Comparison of ENCODE assay signal across 8 cellular contexts in genomic region chr2:224584768-224585204, GRCh38. TPM values are rescaled to one million over a fixed set of nuclear protein-coding genes. Genes with fewer than 3 reads are reported as not detected.
DNase-seq lines count a peak whose midpoint lies in the region; ATAC-seq, FAIRE-seq and TF ChIP-seq lines count a peak whose summit lies in the region.

No MANE protein-coding gene starts in this region.

- H3K4me3 ChIP-seq in NB4 (ENCODE audit: low read depth, low read length) (peak overlapping the region; percentile 84), endothelial cell of umbilical vein (replicated peaks in 1 of 3; ENCODE audit: insufficient read depth in 1 of 3, low read depth in 1 of 3, low read length in 3 of 3) (peak overlapping the region; percentile 60 to 69 (median 64)), stomach (peak overlapping the region; percentile 77 to 95 (median 87))

- H3K27ac Mint-ChIP-seq in HFFc6, result peak overlapping the region; percentile 62
- peak overlapping the region; percentile 70 to 97 (median 90) for H3K27ac Mint-ChIP-seq in naive B cell

- DNase-seq in NCI-H2196 (lab: John Stamatoyannopoulos, UW; ENCODE audit: unreplicated experiment), result peak; percentile 10
- no peak for DNase-seq in NCI-H2196 treated with DMSO at 0.1 percent for 48 hours (lab: John Stamatoyannopoulos, UW; ENCODE audit: unreplicated experiment)
- DNase-seq in HFFc6, result no peak
- peak; percentile 72 for DNase-seq in NB4 (ENCODE audit: low read depth)
- peak; percentile 25 for DNase-seq in activated CD8-positive, alpha-beta memory T cell treated with anti-CD3 and anti-CD28 coated beads, Interleukin-2, amount 50 U/mL, for 24 hours (ENCODE audit: extremely low read depth)
- DNase-seq in endothelial cell of umbilical vein (ENCODE audit: low read depth, low spot score), result peak; percentile 16
- peak; percentile 67 for DNase-seq in naive B cell
- peak; percentile 49 for DNase-seq in stomach

- BruUV-seq in endothelial cell of umbilical vein (replicated peaks; lab: Mats Ljungman, UMichigan), result no TSS peak

- TF ChIP-seq CTCF in HFFc6 (IDR thresholded peaks at IDR 0.05) (no peak), NB4 (IDR thresholded peaks at IDR 0.05; ENCODE audit: low read depth, low read length) (no peak), endothelial cell of umbilical vein (IDR thresholded peaks at IDR 0.05; ENCODE audit: extremely low read depth in 1 of 2, insufficient read depth in 1 of 2, low read depth in 1 of 2, low read length in 2 of 2) (no peak), stomach (IDR thresholded peaks at IDR 0.05) (no peak)

- H3K9me3 Mint-ChIP-seq in HFFc6 (peaks cover 4% of the 10 kb centered on the region; the same call in 1 of the 2 replicates), naive B cell (no peaks in the 10 kb centered on the region)

- CTCF ChIA-PET in endothelial cell of umbilical vein (lab: Charles Lee), result interaction anchor here (0.9 to 2.3 kb wide), 5 partner anchors 14 to 227 kb away, joined by 3 to 5 read pairs (median 3); partner anchors contain the start of gene FAM124B

- H3K36me3 Mint-ChIP-seq in HFFc6 (ENCODE audit: low read depth), result peaks cover 27% of the 10 kb centered on the region
- H3K36me3 Mint-ChIP-seq in naive B cell, result no peaks in the 10 kb centered on the region

- dilution Hi-C loops in endothelial cell of umbilical vein (cut with MboI; ENCODE audit: extremely low pct_ligation_motif_present, low sequenced_read_pairs), result no loop called here

- FAIRE-seq in endothelial cell of umbilical vein (lab: Jason Lieb, UNC), result no peak

- peak overlapping the region; percentile 75 for H2AFZ ChIP-seq in endothelial cell of umbilical vein (ENCODE audit: low read depth, low read length)

- intact Hi-C loops in endothelial cell of umbilical vein (cut with micrococcal nuclease) (loop anchor here (1.0 to 10.0 kb wide), 9 partner anchors 66 to 440 kb away; partner anchors contain the start of gene FAM124B), stomach (cut with DNase I; ENCODE audit: low total_unique reads) (no loop called here)

- H3K9me3 ChIP-seq in endothelial cell of umbilical vein (replicated peaks; ENCODE audit: control insufficient read depth, insufficient read depth, low read length) (no peaks in the 10 kb centered on the region), stomach (no peaks in the 10 kb centered on the region)

- WGBS in stomach, 5 donors, result 0 to 2% (median 0%) methylated on average over 3 to 67 of the region's 67 CpGs

- TF ChIP-seq EP300 in stomach (IDR thresholded peaks at IDR 0.05), result no peak

- H3K36me3 ChIP-seq in endothelial cell of umbilical vein (ENCODE audit: control insufficient read depth in 2 of 2, extremely low read depth in 1 of 2, insufficient read depth in 2 of 2, low read length in 2 of 2), result peaks cover 0 to 2% of the 10 kb centered on the region in 2 experiments
- H3K36me3 ChIP-seq in stomach, result no peaks in the 10 kb centered on the region

- no peaks in the 10 kb centered on the region for H3K9me1 ChIP-seq in endothelial cell of umbilical vein (replicated peaks; ENCODE audit: control insufficient read depth, extremely low read depth, insufficient read depth, low read length)

- peak overlapping the region; percentile 87 for H3K4me3 Mint-ChIP-seq in HFFc6
- peak overlapping the region; percentile 83 to 97 (median 90) for H3K4me3 Mint-ChIP-seq in naive B cell

- ATAC-seq in naive B cell (ENCODE audit: low read depth in 2 of 2), result peak; percentile 44

- H3K27me3 Mint-ChIP-seq in HFFc6 (ENCODE audit: insufficient read depth) (peaks cover 3% of the 10 kb centered on the region; the same call in 1 of the 2 replicates), naive B cell (no peaks in the 10 kb centered on the region)

- POLR2A ChIA-PET in endothelial cell of umbilical vein (lab: Charles Lee), result interaction anchor here (1.4 kb wide), 1 partner anchor 184 kb away, joined by 6 read pairs; the partner anchor contains the start of gene FAM124B

- H3K4me2 ChIP-seq in endothelial cell of umbilical vein (ENCODE audit: insufficient read depth, low read length), result no peak overlapping the region

- H4K20me1 ChIP-seq in endothelial cell of umbilical vein (replicated peaks; ENCODE audit: control insufficient read depth, extremely low read depth, insufficient read depth, low read length), result peaks cover 11% of the 10 kb centered on the region

- H3K27ac ChIP-seq in endothelial cell of umbilical vein (ENCODE audit: insufficient read depth, low read depth, low read length) (peak overlapping the region; percentile 74), stomach (peak overlapping the region; percentile 92 to 99 (median 94))

- no peak for TF ChIP-seq POLR2A in NB4 (IDR thresholded peaks at IDR 0.05; ENCODE audit: extremely low read depth, insufficient read length)
- no peak for TF ChIP-seq POLR2A in endothelial cell of umbilical vein (IDR thresholded peaks at IDR 0.05; ENCODE audit: low read depth, low read length)
- TF ChIP-seq POLR2A in stomach (IDR thresholded peaks at IDR 0.05), result no peak

- peaks cover 52% of the 10 kb centered on the region for H3K79me2 ChIP-seq in endothelial cell of umbilical vein (ENCODE audit: control insufficient read depth, insufficient read depth, low read length)

- H3K4me1 ChIP-seq in endothelial cell of umbilical vein (ENCODE audit: control insufficient read depth, extremely low read depth, insufficient read depth, low read length) (peaks cover 22% of the 10 kb centered on the region), stomach (peaks cover 33 to 54% (median 48%) of the 10 kb centered on the region in 4 donors)

- peaks cover 35% of the 10 kb centered on the region for H3K4me1 Mint-ChIP-seq in HFFc6 (ENCODE audit: low read depth)
- H3K4me1 Mint-ChIP-seq in naive B cell, result peaks cover 23 to 50% (median 25%) of the 10 kb centered on the region in 3 donors

- H3K27me3 ChIP-seq in endothelial cell of umbilical vein (ENCODE audit: control insufficient read depth in 2 of 2, insufficient read depth in 2 of 2, low read length in 2 of 2) (no peaks in the 10 kb centered on the region), stomach (no peaks in the 10 kb centered on the region)

- H3K9ac ChIP-seq in endothelial cell of umbilical vein (replicated peaks; ENCODE audit: extremely low read depth, insufficient read depth, low read length), result peak overlapping the region; percentile 77

TF ChIP-seq in endothelial cell of umbilical vein, 7 proteins besides CTCF, POLR2A, EP300 and RAD21:
- TF ChIP-seq GATA2 (IDR thresholded peaks at IDR 0.05; ENCODE audit: insufficient read depth, insufficient read length, low read depth, low read length) (no peak), POLR2AphosphoS5 (IDR thresholded peaks at IDR 0.05; ENCODE audit: insufficient read depth, low read depth, low read length) (no peak), MAX (IDR thresholded peaks at IDR 0.05; ENCODE audit: insufficient read depth, insufficient read length) (no peak), MYC (IDR thresholded peaks at IDR 0.05; ENCODE audit: low read depth, low read length) (no peak), FOS (IDR thresholded peaks at IDR 0.05; ENCODE audit: borderline replicate concordance, insufficient read depth, low read length) (no peak), JUN (IDR thresholded peaks at IDR 0.05; ENCODE audit: borderline replicate concordance, insufficient read depth, insufficient read length, low read depth) (no peak), EZH2 (IDR thresholded peaks at IDR 0.05; ENCODE audit: borderline replicate concordance, low read depth, low read length, severe bottlenecking) (no peak)

RNA-seq across cellular contexts. Expression of gene CUL3, which starts 0.4 kb away (rescaled TPM):
- 10 to 100 TPM; 76.9 to 88.4 (median 83.3) TPM for total RNA-seq in HFFc6 (2021; fragmentation: NEBNext Ultra II Directional; extraction: Animal tissue kit (Norgen Biotek cat#: 25700))
- 82.3 and 87.1 TPM in 2 replicates for total RNA-seq in endothelial cell of umbilical vein
- polyA plus RNA-seq in endothelial cell of umbilical vein, result 17.3 and 22.7 TPM in 2 replicates
- 34.8 and 38.4 TPM in 2 replicates for polyA plus RNA-seq in endothelial cell of umbilical vein (2011; cell fraction: cytosol; rRNA removed)
- 62.1 and 75.7 TPM in 2 replicates for polyA plus RNA-seq in endothelial cell of umbilical vein (2011; cell fraction: nucleus; rRNA removed)
- polyA plus RNA-seq in endothelial cell of umbilical vein (2012), result 75.7 and 105 TPM in 2 replicates
- 69.0 and 70.0 TPM in 2 replicates for polyA minus RNA-seq in endothelial cell of umbilical vein
- 19.6 TPM for polyA minus RNA-seq in endothelial cell of umbilical vein (2011; cell fraction: cytosol; rRNA and poly(A)+ RNA removed)
- polyA minus RNA-seq in endothelial cell of umbilical vein (2011; cell fraction: nucleus; rRNA and poly(A)+ RNA removed), result 116 and 151 TPM in 2 replicates
- 10 to 100 TPM; 29.4 to 65.2 (median 40.3) TPM for polyA plus RNA-seq in naive B cell (ENCODE audit: low read depth in 6 of 6)
- total RNA-seq in stomach, result 100 to 1,000 TPM in 1 of 5 donors, 10 to 100 TPM in 2, 1 to 10 TPM in 2; 6.1 to 155 (median 18.7) TPM
- 10 to 100 TPM; 52.8 to 72.1 (median 53.6) TPM for polyA plus RNA-seq in stomach

Comparison
In these comparisons a context has a peak if more than half of its experiments do, and no peak if none do; other contexts are left out.
1. DNase-seq: peak in NCI-H2196 (single experiment), NB4 (single experiment), activated CD8-positive, alpha-beta memory T cell treated with anti-CD3 and anti-CD28 coated beads, Interleukin-2, amount 50 U/mL, for 24 hours (single experiment), endothelial cell of umbilical vein (single experiment), naive B cell (single experiment) and stomach (single experiment); none in NCI-H2196 treated with DMSO at 0.1 percent for 48 hours (single experiment) and HFFc6 (single experiment).
2. Peak in every context shown above with its lines, with median percentiles within 50 percentile points of each other: H3K4me3 ChIP-seq.